ENCODE assay signal across 10 cellular contexts in genomic region chr16:9097266-9098219, GRCh38. TPM values are rescaled to one million over a fixed set of nuclear protein-coding genes. Genes with fewer than 3 reads are reported as not detected.
DNase-seq lines count a peak whose midpoint lies in the region; ATAC-seq, FAIRE-seq and TF ChIP-seq lines count a peak whose summit lies in the region.
"Had no signal": no experiment of that assay in that cellular context is flagged by ENCODE, and none has a peak within 500 bp of the region (broad histone marks: within the 10 kb centered on the region; RNA-seq: fewer than 3 reads in every experiment).

No MANE protein-coding gene starts in this region.

- ATAC-seq in stimulated activated naive CD8-positive, alpha-beta T cell treated with anti-CD3 and anti-CD28 coated beads, Interleukin-15, Interleukin-2, amounts not matched to agents 100 U/mL and 50 U/mL, for 24 hours, result no peak

- H3K4me3 Mint-ChIP-seq in stimulated activated naive CD8-positive, alpha-beta T cell treated with anti-CD3 and anti-CD28 coated beads, Interleukin-15, Interleukin-2, amounts not matched to agents 100 ng/mL and 50 ng/mL, for 24 hours, result peak overlapping the region; percentile 17

- no peak for DNase-seq in stimulated activated naive CD8-positive, alpha-beta T cell treated with anti-CD3 and anti-CD28 coated beads, Interleukin-15, Interleukin-2, amounts not matched to agents 100 U/mL and 50 U/mL, for 24 hours
- DNase-seq in ascending aorta (ENCODE audit: low spot score in 2 of 2) (no peak), ovary (no peak), cerebellar nuclear complex (lab: John Stamatoyannopoulos, UW) (no peak), small intestine (no peak)
- DNase-seq in stimulated activated CD8-positive, alpha-beta memory T cell treated with anti-CD3 and anti-CD28 coated beads, Interleukin-4, amount 100 ng/mL, for 48 hours, result no peak
- DNase-seq: NCI-H510A treated with DMSO at 0.1 percent for 48 hours had no signal

- TF ChIP-seq EP300 in ovary (IDR thresholded peaks at IDR 0.05), result no peak

- TF ChIP-seq POLR2A in ovary (IDR thresholded peaks at IDR 0.05), result no peak

- H3K27ac ChIP-seq in ascending aorta (peak overlapping the region; percentile 3 to 41), ovary (no peak overlapping the region), small intestine (ENCODE audit: low read depth in 1 of 2, low read length in 1 of 2) (peak overlapping the region in 1 of 2 donors; percentile 24)

- H3K4me3 ChIP-seq in ascending aorta, result peak overlapping the region; percentile 17 to 41
- peak overlapping the region; percentile 7 for H3K4me3 ChIP-seq in mucosa of stomach (ENCODE audit: low read length)
- no peak overlapping the region for H3K4me3 ChIP-seq in ovary
- H3K4me3 ChIP-seq in small intestine (ENCODE audit: low read depth in 1 of 2, low read length in 2 of 2), result no peak overlapping the region

- H3K36me3 ChIP-seq in ascending aorta (peaks cover 9 to 14% of the 10 kb centered on the region in 2 donors), mucosa of stomach (ENCODE audit: control insufficient read depth, insufficient read depth, low read length) (peaks cover 6% of the 10 kb centered on the region), ovary (no peaks in the 10 kb centered on the region), small intestine (ENCODE audit: control insufficient read depth in 2 of 2, insufficient read depth in 2 of 2, low read length in 2 of 2) (peaks cover 0 to 16% of the 10 kb centered on the region in 2 donors)

- no peak for TF ChIP-seq CTCF in ascending aorta (IDR thresholded peaks at IDR 0.05)
- no peak for TF ChIP-seq CTCF in ovary (IDR thresholded peaks at IDR 0.05)

- H3K9me3 ChIP-seq in ascending aorta (no peaks in the 10 kb centered on the region), mucosa of stomach (ENCODE audit: control insufficient read depth, low read length) (no peaks in the 10 kb centered on the region), ovary (no peaks in the 10 kb centered on the region), small intestine (ENCODE audit: control insufficient read depth, low read depth) (no peaks in the 10 kb centered on the region)
- H3K9me3 ChIP-seq: esophagus muscularis mucosa had no signal

- FAIRE-seq in small intestine (lab: Jason Lieb, UNC), result no peak

- H3K27me3 Mint-ChIP-seq in stimulated activated naive CD8-positive, alpha-beta T cell treated with anti-CD3 and anti-CD28 coated beads, Interleukin-15, Interleukin-2, amounts not matched to agents 100 ng/mL and 50 ng/mL, for 24 hours, result no peaks in the 10 kb centered on the region

- H3K27ac Mint-ChIP-seq in stimulated activated naive CD8-positive, alpha-beta T cell treated with anti-CD3 and anti-CD28 coated beads, Interleukin-15, Interleukin-2, amounts not matched to agents 100 ng/mL and 50 ng/mL, for 24 hours, result peak overlapping the region; percentile 57

- H3K9me3 Mint-ChIP-seq in stimulated activated naive CD8-positive, alpha-beta T cell treated with anti-CD3 and anti-CD28 coated beads, Interleukin-15, Interleukin-2, amounts not matched to agents 100 ng/mL and 50 ng/mL, for 24 hours, result no peaks in the 10 kb centered on the region

- peak overlapping the region; percentile 25 for H3K9ac ChIP-seq in mucosa of stomach (ENCODE audit: low read length)

- H3K27me3 ChIP-seq in ascending aorta, result no peaks in the 10 kb centered on the region
- no peaks in the 10 kb centered on the region for H3K27me3 ChIP-seq in mucosa of stomach (ENCODE audit: control insufficient read depth, insufficient read depth, low read length)
- no peaks in the 10 kb centered on the region for H3K27me3 ChIP-seq in ovary
- H3K27me3 ChIP-seq in small intestine (ENCODE audit: control insufficient read depth in 2 of 2, insufficient read depth in 2 of 2, low read length in 2 of 2), result no peaks in the 10 kb centered on the region
- H3K27me3 ChIP-seq: esophagus muscularis mucosa had no signal

- WGBS in ovary, 3 donors, result 72 to 79% (median 78%) methylated on average over 10 of the region's 10 CpGs
- WGBS in small intestine, 3 donors, result 62 to 71% (median 68%) methylated on average over 10 of the region's 10 CpGs

- intact Hi-C loops in ascending aorta (cut with DNase I), result loop anchor here (10.0 kb wide), 2 partner anchors 303 to 1847 kb away; partner anchors contain the start of genes CLEC16A, DEXI, PMM2 and TMEM186
- intact Hi-C loops in ovary (cut with DNase I), result no loop called here

- H3K4me1 ChIP-seq in ascending aorta (peaks cover 35 to 78% of the 10 kb centered on the region in 2 donors), mucosa of stomach (ENCODE audit: control insufficient read depth, insufficient read depth, low read length) (peaks cover 71% of the 10 kb centered on the region), ovary (ENCODE audit: insufficient read depth) (peaks cover 28% of the 10 kb centered on the region), small intestine (ENCODE audit: control insufficient read depth in 2 of 2, insufficient read depth in 1 of 2, low read depth in 1 of 2, low read length in 1 of 2) (peaks cover 20 to 47% of the 10 kb centered on the region in 2 donors)

- peaks cover 93% of the 10 kb centered on the region for H3K36me3 Mint-ChIP-seq in stimulated activated naive CD8-positive, alpha-beta T cell treated with anti-CD3 and anti-CD28 coated beads, Interleukin-15, Interleukin-2, amounts not matched to agents 100 ng/mL and 50 ng/mL, for 24 hours (ENCODE audit: low read depth)

- H3K4me1 Mint-ChIP-seq in stimulated activated naive CD8-positive, alpha-beta T cell treated with anti-CD3 and anti-CD28 coated beads, Interleukin-15, Interleukin-2, amounts not matched to agents 100 ng/mL and 50 ng/mL, for 24 hours (ENCODE audit: low read depth), result peaks cover 90% of the 10 kb centered on the region

RNA-seq across cellular contexts. Expression of gene HAPSTR1, which starts 6.1 kb away (rescaled TPM):
- total RNA-seq in ascending aorta (22.0 TPM), ovary (10 to 100 TPM; 31.2 to 76.1 (median 57.5) TPM)
- polyA plus RNA-seq in ovary (10 to 100 TPM; 15.7 to 29.1 TPM), small intestine (10 to 100 TPM; 11.6 to 18.1 (median 11.9) TPM)

Comparison
In these comparisons a context has a peak if more than half of its experiments do, and no peak if none do; other contexts are left out.
1. H3K27ac ChIP-seq: peak in ascending aorta (2 of 2); none in ovary (0 of 2).
2. H3K4me3 ChIP-seq: peak in ascending aorta (2 of 2) and mucosa of stomach (single experiment); none in ovary (single experiment) and small intestine (0 of 2).